ENCODE assay signal across 1 cellular context in the genomic region with DNA sequence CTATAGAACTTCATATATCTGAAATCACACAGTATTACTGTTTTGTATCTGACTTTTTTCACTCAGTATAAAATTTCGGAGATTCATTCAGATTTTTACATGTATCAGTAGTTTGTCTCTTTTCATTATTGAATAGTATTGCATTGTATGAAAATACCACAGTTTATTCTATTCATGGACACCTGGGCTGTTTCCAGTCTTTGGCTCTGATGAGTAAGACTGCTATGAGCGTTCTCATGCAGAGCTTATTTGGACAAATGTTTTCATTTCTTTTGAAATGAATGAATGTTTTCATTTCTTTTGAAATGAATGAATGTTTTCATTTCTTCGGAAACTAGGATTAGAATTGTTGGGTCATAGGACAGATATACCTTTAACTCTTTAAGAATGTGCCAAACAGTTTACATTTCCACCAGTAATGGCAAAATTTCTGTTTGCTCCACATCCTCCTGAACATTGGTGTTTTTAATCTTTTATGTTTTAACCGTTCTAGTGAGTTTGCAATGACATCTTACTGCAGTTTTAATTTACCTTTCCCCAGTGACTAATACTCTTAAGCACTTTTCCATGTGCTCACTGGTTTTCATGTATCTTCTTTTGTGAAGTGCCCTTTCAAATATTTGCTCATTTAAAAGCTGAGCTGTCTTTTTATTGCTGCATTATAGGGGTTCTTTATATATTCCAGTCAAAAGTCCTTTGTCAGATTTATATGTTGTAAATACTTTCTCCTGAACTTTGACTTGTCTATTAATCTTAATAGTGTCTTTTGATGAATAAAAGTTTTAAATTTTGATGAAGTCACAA.
TF ChIP-seq lines count a peak whose summit lies in the region.

No MANE protein-coding gene starts in this region.

TF ChIP-seq in IMR-90, 13 proteins besides CTCF, POLR2A, EP300 and RAD21 (continued from another document):
- no peak for TF ChIP-seq FOS (IDR thresholded peaks at IDR 0.05; ENCODE audit: low read depth, low read length)
